Comparison of ENCODE assay signal across 20 cellular contexts in genomic region chr3:150436161-150436560, GRCh38. TPM values are rescaled to one million over a fixed set of nuclear protein-coding genes. Genes with fewer than 3 reads are reported as not detected.
DNase-seq lines count a peak whose midpoint lies in the region; ATAC-seq, FAIRE-seq and TF ChIP-seq lines count a peak whose summit lies in the region.
"Had no signal": no experiment of that assay in that cellular context is flagged by ENCODE, and none has a peak within 500 bp of the region (broad histone marks: within the 10 kb centered on the region; RNA-seq: fewer than 3 reads in every experiment).

No MANE protein-coding gene starts in this region.

- peaks cover 2% of the 10 kb centered on the region for H3K36me3 Mint-ChIP-seq in neural crest cell (ENCODE audit: low read depth)
- peaks cover 5% of the 10 kb centered on the region for H3K36me3 Mint-ChIP-seq in MCF 10A (ENCODE audit: insufficient read depth, unreplicated experiment)

- TF ChIP-seq POLR2A in K562 (conservative IDR thresholded peaks at IDR 0.05) (no peak), breast epithelium (IDR thresholded peaks at IDR 0.05) (no peak)

- H4K20me1 ChIP-seq in K562 (replicated peaks; ENCODE audit: control insufficient read depth, insufficient read depth, low read length), result no peaks in the 10 kb centered on the region

- no peak overlapping the region for H3K4me3 ChIP-seq in HUES48 (ENCODE audit: low read depth, low read length)
- H3K4me3 ChIP-seq in K562, result no peak overlapping the region
- H3K4me3 ChIP-seq in breast epithelium, result no peak overlapping the region
- H3K4me3 ChIP-seq: A549 had no signal

- BruUV-seq in K562 (replicated peaks; lab: Mats Ljungman, UMichigan), result no TSS peak
- BruUV-seq in MCF 10A (replicated peaks; lab: Mats Ljungman, UMichigan), result no TSS peak

- FAIRE-seq in K562 (lab: Jason Lieb, UNC), result no peak
- FAIRE-seq: A549, D721Med, GM12891 had no signal

- peak overlapping the region; percentile 63 for H3K27ac ChIP-seq in HUES48 (ENCODE audit: low read depth, low read length)
- peak overlapping the region; percentile 9; the same call in 1 of the 3 replicates for H3K27ac ChIP-seq in K562 (ENCODE audit: extremely low read depth, low read depth, low read length)
- H3K27ac ChIP-seq in breast epithelium, result no peak overlapping the region
- H3K27ac ChIP-seq: A549, C4-2B had no signal

- TF ChIP-seq RAD21 in K562 (CRISPR knock-in tag; conservative IDR thresholded peaks at IDR 0.05 in 1 of 2, IDR thresholded peaks at IDR 0.05 in 1 of 2), result no peak

- H3K79me2 ChIP-seq in K562 (ENCODE audit: control insufficient read depth, insufficient read depth, low read length), result peaks cover 96% of the 10 kb centered on the region

- H3K4me3 Mint-ChIP-seq in neural crest cell, result peak overlapping the region; percentile 57
- H3K4me3 Mint-ChIP-seq in MCF 10A (ENCODE audit: unreplicated experiment), result no peak overlapping the region
- H3K4me3 Mint-ChIP-seq: CD4-positive, alpha-beta memory T cell had no signal

- POLR2A ChIA-PET in K562 (lab: Yijun Ruan, JAX) (no interaction called here), MCF 10A (lab: Yijun Ruan, JAX) (interaction anchor here (1.0 to 1.8 kb wide), 4 partner anchors 19 to 40 kb away, joined by 3 to 4 read pairs (median 3); no protein-coding TSS in a partner anchor)

- intact Hi-C loops in K562 (cut with micrococcal nuclease) (no loop called here), MCF 10A (cut with micrococcal nuclease) (no loop called here), breast epithelium (cut with DNase I; ENCODE audit: low total_unique reads) (no loop called here)

- ATAC-seq in K562, result no peak
- no peak for ATAC-seq in GM18517 (IDR thresholded peaks at IDR 0.05; ENCODE audit: unreplicated experiment)
- ATAC-seq: A549 had no signal

- H3K4me2 ChIP-seq in K562 (ENCODE audit: insufficient read depth, low read length), result no peak overlapping the region
- H3K4me2 ChIP-seq: A549 had no signal

- no peaks in the 10 kb centered on the region for H3K9me3 ChIP-seq in HUES48 (ENCODE audit: control insufficient read depth, insufficient read depth, low read length)
- no peaks in the 10 kb centered on the region for H3K9me3 ChIP-seq in K562 (replicated peaks; ENCODE audit: control insufficient read depth, insufficient read depth, low read depth, low read length)
- no peaks in the 10 kb centered on the region for H3K9me3 ChIP-seq in breast epithelium
- H3K9me3 ChIP-seq: A549, BE2C had no signal

- H3K27ac Mint-ChIP-seq in neural crest cell (ENCODE audit: unreplicated experiment), result no peak overlapping the region
- no peak overlapping the region for H3K27ac Mint-ChIP-seq in MCF 10A (ENCODE audit: low read depth, unreplicated experiment)
- H3K27ac Mint-ChIP-seq: CD4-positive, alpha-beta memory T cell had no signal

- H3K9me3 Mint-ChIP-seq in neural crest cell (no peaks in the 10 kb centered on the region), MCF 10A (ENCODE audit: unreplicated experiment) (no peaks in the 10 kb centered on the region)
- H3K9me3 Mint-ChIP-seq: CD4-positive, alpha-beta memory T cell had no signal

- no peak overlapping the region for H3K9ac ChIP-seq in HUES48 (ENCODE audit: low read depth, low read length)
- no peak overlapping the region for H3K9ac ChIP-seq in K562 (ENCODE audit: insufficient read depth in 1 of 2, low read depth in 2 of 2, low read length in 2 of 2)

- in situ Hi-C loops in K562 (cut with MboI), result no loop called here

- peak; percentile 67 for DNase-seq in COLO829 (ENCODE audit: low spot score)
- DNase-seq in K562 (ENCODE audit: extremely low read depth in 1 of 4, low spot score in 3 of 4), result no peak
- no peak for DNase-seq in neural crest cell (ENCODE audit: low read depth, low spot score)
- DNase-seq in MCF 10A (ENCODE audit: unreplicated experiment), result no peak
- no peak for DNase-seq in breast epithelium (ENCODE audit: low spot score in 2 of 2)
- DNase-seq: BE2C; CD4-positive, alpha-beta memory T cell; COR-L47; DMS153; DMS79 treated with DMSO at 0.1 percent for 48 hours; EL; H7; IMR-90; KG1 had no signal

- H3K27me3 Mint-ChIP-seq in neural crest cell (ENCODE audit: low read depth), result no peaks in the 10 kb centered on the region
- H3K27me3 Mint-ChIP-seq in MCF 10A (ENCODE audit: insufficient read depth, unreplicated experiment), result no peaks in the 10 kb centered on the region
- H3K27me3 Mint-ChIP-seq: CD4-positive, alpha-beta memory T cell had no signal

- H3K36me3 ChIP-seq in HUES48 (ENCODE audit: control insufficient read depth, insufficient read depth, low read length) (peaks cover 4% of the 10 kb centered on the region), K562 (ENCODE audit: control insufficient read depth, insufficient read depth, low read length) (peaks cover 55% of the 10 kb centered on the region), breast epithelium (no peaks in the 10 kb centered on the region)
- H3K36me3 ChIP-seq: BE2C had no signal

- CTCF ChIA-PET in K562 (lab: Yijun Ruan, JAX; ENCODE audit: low intra/inter-chr PET ratio), result no interaction called here
- CTCF ChIA-PET in MCF 10A (lab: Yijun Ruan, JAX), result interaction anchor here (0.5 to 1.6 kb wide), 2 partner anchors 19 to 35 kb away, joined by 3 to 4 read pairs; no protein-coding TSS in a partner anchor

- H3K9me1 ChIP-seq in K562 (ENCODE audit: control insufficient read depth, insufficient read depth, low read length), result no peaks in the 10 kb centered on the region

- no peak for TF ChIP-seq EP300 in K562 (IDR thresholded peaks at IDR 0.05; ENCODE audit: low read length)

- H3K4me1 ChIP-seq in HUES48 (ENCODE audit: control insufficient read depth, insufficient read depth, low read length) (peaks cover 23% of the 10 kb centered on the region), K562 (replicated peaks in 1 of 2; ENCODE audit: control insufficient read depth in 2 of 2, insufficient read depth in 2 of 2, low read length in 2 of 2) (peaks cover 0 to 19% of the 10 kb centered on the region in 2 experiments; a peak in 3 of 5 replicates), breast epithelium (no peaks in the 10 kb centered on the region)
- H3K4me1 ChIP-seq: BE2C had no signal

- H3K4me1 Mint-ChIP-seq in neural crest cell (peaks cover 38% of the 10 kb centered on the region), MCF 10A (ENCODE audit: insufficient read depth, unreplicated experiment) (peaks cover 12% of the 10 kb centered on the region)

- TF ChIP-seq CTCF in K562 (IDR thresholded peaks at IDR 0.05 in 2 of 3, conservative IDR thresholded peaks at IDR 0.05 in 1 of 3; ENCODE audit: insufficient read depth in 2 of 3, low read depth in 1 of 3, low read length in 3 of 3) (no peak), neural crest cell (conservative IDR thresholded peaks at IDR 0.05) (no peak), MCF 10A (IDR thresholded peaks at IDR 0.05; ENCODE audit: unreplicated experiment) (no peak), breast epithelium (IDR thresholded peaks at IDR 0.05) (no peak)

- H3K27me3 ChIP-seq in HUES48 (ENCODE audit: control insufficient read depth, insufficient read depth, low read length) (no peaks in the 10 kb centered on the region), K562 (ENCODE audit: control insufficient read depth in 2 of 2, insufficient read depth in 2 of 2, low read length in 2 of 2) (no peaks in the 10 kb centered on the region), breast epithelium (no peaks in the 10 kb centered on the region)
- H3K27me3 ChIP-seq: BE2C had no signal

- H2AFZ ChIP-seq in K562 (ENCODE audit: low read depth, low read length), result no peak overlapping the region

- 64% methylated on average over 5 of the region's 5 CpGs for WGBS in K562 (ENCODE audit: insufficient coverage, low coverage, missing lambda C conversion rate)

TF ChIP-seq in K562, 482 proteins besides CTCF, POLR2A, EP300 and RAD21 (continues in another document):
- TF ChIP-seq, protein P1, sequence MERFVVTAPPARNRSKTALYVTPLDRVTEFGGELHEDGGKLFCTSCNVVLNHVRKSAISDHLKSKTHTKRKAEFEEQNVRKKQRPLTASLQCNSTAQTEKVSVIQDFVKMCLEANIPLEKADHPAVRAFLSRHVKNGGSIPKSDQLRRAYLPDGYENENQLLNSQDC (CRISPR knock-in tag; IDR thresholded peaks at IDR 0.05), result no peak

RNA-seq across cellular contexts. Expression of gene TSC22D2, which starts 28.1 kb away (rescaled TPM):
- 46.2 and 128 TPM in 2 replicates for total RNA-seq in K562 (2011; cell fraction: chromatin; rRNA removed; ENCODE audit: low replicate concordance)
- total RNA-seq in K562 (2011; cell fraction: nucleolus; rRNA removed), result 25.0 and 35.4 TPM in 2 replicates
- 54.4 and 79.5 TPM in 2 replicates for total RNA-seq in K562 (2011; cell fraction: nucleoplasm; rRNA removed)
- 5.5 and 6.3 TPM in 2 replicates for total RNA-seq in K562 (2014; rRNA removed)
- 19.3 and 20.4 TPM in 2 replicates for total RNA-seq in K562 (2014; rRNA removed; fragmentation: Illumina TruSeq; extraction: Trizol)
- 12.9 and 16.3 TPM in 2 replicates for total RNA-seq in K562 (2015; rRNA removed; fragmentation: Illumina TruSeq; extraction: Trizol)
- 28.1 and 31.3 TPM in 2 replicates for total RNA-seq in K562 (2021)
- 17.8 and 18.4 TPM in 2 replicates for polyA plus RNA-seq in K562 (2011; rRNA removed)
- polyA plus RNA-seq in K562 (2011; cell fraction: cytosol; rRNA removed), result 5.1 and 7.1 TPM in 2 replicates
- polyA plus RNA-seq in K562 (2011; cell fraction: nucleus; rRNA removed), result 25.0 and 33.7 TPM in 2 replicates
- 13.5 and 19.8 TPM in 2 replicates for polyA plus RNA-seq in K562 (2012)
- 24.6 and 29.3 TPM in 2 replicates for polyA plus RNA-seq in K562 (2014; fragmentation: Illumina TruSeq; extraction: Trizol)
- 10 to 100 TPM; 21.7 to 44.0 TPM for polyA plus RNA-seq in K562 (2014; fragmentation: Nextera tagmentation; extraction: Ambion mirVana)
- polyA plus RNA-seq in K562 (2014; rRNA removed), result 11.4 and 14.1 TPM in 2 replicates
- 44.1 and 49.7 TPM in 2 replicates for polyA minus RNA-seq in K562 (2011; rRNA and poly(A)+ RNA removed)
- 18.9 and 26.2 TPM in 2 replicates for polyA minus RNA-seq in K562 (2011; cell fraction: cytosol; rRNA and poly(A)+ RNA removed)
- polyA minus RNA-seq in K562 (2011; cell fraction: nucleus; rRNA and poly(A)+ RNA removed), result 51.2 and 64.6 TPM in 2 replicates
- total RNA-seq in neural crest cell, result 37.9 and 40.8 TPM in 2 replicates
- 31.2 and 36.2 TPM in 2 replicates for total RNA-seq in MCF 10A (2022)
- total RNA-seq in breast epithelium, result 10 to 100 TPM; 12.1 to 19.8 (median 16.5) TPM

Comparison
In these comparisons a context has a peak if more than half of its experiments do, and no peak if none do; other contexts are left out.
1. H3K27ac ChIP-seq: peak in HUES48 (single experiment) and K562 (single experiment); none in breast epithelium (0 of 2).